Comparison of ENCODE assay signal across 1 cellular context in the genomic region with DNA sequence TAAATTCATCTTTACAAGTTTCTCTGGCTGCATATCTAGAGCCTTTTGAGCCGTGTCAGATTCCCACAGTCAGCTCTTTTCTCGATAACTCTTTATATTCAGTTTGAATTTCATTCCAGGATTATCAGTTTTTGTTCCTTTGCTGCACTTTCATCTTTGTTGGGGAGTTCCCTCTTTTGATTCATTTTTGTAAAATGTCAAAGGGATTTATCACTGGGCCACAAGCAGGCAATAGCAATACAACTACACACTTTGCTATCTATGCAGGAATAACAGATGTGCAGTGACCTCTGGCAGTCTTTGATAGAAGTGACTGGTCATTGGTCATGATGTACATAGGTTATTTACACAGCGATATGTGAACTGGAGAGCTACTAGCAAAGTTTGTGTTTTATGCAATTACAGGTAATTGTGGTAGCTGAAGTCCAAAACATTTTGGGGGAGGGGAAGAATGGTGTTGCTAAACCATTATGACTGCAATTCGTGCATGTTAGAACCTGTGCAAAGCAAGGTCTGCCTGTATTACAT.
TF ChIP-seq lines count a peak whose summit lies in the region.

No MANE protein-coding gene starts in this region.

TF ChIP-seq in HepG2, 621 proteins besides CTCF, POLR2A, EP300 and RAD21 (continued from another document and continues in another):
- TF ChIP-seq SRSF4 (IDR thresholded peaks at IDR 0.05; ENCODE audit: low read depth, low read length, poor library complexity, severe bottlenecking) = no peak
- 0 out of 2 replicates have a peak, but pooled peaks have one; percentile 46 for TF ChIP-seq TBX3 (IDR thresholded peaks at IDR 0.05; ENCODE audit: borderline replicate concordance)
- TF ChIP-seq, protein P1, sequence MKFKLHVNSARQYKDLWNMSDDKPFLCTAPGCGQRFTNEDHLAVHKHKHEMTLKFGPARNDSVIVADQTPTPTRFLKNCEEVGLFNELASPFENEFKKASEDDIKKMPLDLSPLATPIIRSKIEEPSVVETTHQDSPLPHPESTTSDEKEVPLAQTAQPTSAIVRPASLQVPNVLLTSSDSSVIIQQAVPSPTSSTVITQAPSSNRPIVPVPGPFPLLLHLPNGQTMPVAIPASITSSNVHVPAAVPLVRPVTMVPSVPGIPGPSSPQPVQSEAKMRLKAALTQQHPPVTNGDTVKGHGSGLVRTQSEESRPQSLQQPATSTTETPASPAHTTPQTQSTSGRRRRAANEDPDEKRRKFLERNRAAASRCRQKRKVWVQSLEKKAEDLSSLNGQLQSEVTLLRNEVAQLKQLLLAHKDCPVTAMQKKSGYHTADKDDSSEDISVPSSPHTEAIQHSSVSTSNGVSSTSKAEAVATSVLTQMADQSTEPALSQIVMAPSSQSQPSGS (CRISPR knock-in tag; IDR thresholded peaks at IDR 0.05) = peak; percentile 41; the same call in 1 of the 2 replicates
- TF ChIP-seq BCL6 (CRISPR knock-in tag; IDR thresholded peaks at IDR 0.05) = peak; percentile 80
- TF ChIP-seq, protein P2, sequence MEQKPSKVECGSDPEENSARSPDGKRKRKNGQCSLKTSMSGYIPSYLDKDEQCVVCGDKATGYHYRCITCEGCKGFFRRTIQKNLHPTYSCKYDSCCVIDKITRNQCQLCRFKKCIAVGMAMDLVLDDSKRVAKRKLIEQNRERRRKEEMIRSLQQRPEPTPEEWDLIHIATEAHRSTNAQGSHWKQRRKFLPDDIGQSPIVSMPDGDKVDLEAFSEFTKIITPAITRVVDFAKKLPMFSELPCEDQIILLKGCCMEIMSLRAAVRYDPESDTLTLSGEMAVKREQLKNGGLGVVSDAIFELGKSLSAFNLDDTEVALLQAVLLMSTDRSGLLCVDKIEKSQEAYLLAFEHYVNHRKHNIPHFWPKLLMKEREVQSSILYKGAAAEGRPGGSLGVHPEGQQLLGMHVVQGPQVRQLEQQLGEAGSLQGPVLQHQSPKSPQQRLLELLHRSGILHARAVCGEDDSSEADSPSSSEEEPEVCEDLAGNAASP (CRISPR knock-in tag; IDR thresholded peaks at IDR 0.05; ENCODE audit: borderline replicate concordance) = peak; percentile 46; the same call in 1 of the 2 replicates
- TF ChIP-seq FOSL2 (CRISPR knock-in tag; IDR thresholded peaks at IDR 0.05) = peak; percentile 49
- TF ChIP-seq, protein P3, sequence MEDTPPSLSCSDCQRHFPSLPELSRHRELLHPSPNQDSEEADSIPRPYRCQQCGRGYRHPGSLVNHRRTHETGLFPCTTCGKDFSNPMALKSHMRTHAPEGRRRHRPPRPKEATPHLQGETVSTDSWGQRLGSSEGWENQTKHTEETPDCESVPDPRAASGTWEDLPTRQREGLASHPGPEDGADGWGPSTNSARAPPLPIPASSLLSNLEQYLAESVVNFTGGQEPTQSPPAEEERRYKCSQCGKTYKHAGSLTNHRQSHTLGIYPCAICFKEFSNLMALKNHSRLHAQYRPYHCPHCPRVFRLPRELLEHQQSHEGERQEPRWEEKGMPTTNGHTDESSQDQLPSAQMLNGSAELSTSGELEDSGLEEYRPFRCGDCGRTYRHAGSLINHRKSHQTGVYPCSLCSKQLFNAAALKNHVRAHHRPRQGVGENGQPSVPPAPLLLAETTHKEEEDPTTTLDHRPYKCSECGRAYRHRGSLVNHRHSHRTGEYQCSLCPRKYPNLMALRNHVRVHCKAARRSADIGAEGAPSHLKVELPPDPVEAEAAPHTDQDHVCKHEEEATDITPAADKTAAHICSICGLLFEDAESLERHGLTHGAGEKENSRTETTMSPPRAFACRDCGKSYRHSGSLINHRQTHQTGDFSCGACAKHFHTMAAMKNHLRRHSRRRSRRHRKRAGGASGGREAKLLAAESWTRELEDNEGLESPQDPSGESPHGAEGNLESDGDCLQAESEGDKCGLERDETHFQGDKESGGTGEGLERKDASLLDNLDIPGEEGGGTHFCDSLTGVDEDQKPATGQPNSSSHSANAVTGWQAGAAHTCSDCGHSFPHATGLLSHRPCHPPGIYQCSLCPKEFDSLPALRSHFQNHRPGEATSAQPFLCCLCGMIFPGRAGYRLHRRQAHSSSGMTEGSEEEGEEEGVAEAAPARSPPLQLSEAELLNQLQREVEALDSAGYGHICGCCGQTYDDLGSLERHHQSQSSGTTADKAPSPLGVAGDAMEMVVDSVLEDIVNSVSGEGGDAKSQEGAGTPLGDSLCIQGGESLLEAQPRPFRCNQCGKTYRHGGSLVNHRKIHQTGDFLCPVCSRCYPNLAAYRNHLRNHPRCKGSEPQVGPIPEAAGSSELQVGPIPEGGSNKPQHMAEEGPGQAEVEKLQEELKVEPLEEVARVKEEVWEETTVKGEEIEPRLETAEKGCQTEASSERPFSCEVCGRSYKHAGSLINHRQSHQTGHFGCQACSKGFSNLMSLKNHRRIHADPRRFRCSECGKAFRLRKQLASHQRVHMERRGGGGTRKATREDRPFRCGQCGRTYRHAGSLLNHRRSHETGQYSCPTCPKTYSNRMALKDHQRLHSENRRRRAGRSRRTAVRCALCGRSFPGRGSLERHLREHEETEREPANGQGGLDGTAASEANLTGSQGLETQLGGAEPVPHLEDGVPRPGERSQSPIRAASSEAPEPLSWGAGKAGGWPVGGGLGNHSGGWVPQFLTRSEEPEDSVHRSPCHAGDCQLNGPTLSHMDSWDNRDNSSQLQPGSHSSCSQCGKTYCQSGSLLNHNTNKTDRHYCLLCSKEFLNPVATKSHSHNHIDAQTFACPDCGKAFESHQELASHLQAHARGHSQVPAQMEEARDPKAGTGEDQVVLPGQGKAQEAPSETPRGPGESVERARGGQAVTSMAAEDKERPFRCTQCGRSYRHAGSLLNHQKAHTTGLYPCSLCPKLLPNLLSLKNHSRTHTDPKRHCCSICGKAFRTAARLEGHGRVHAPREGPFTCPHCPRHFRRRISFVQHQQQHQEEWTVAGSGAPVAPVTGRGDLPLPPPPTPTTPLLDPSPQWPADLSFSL (CRISPR knock-in tag; IDR thresholded peaks at IDR 0.05) = peak; percentile 69; the same call in 1 of the 2 replicates
- peak; percentile 70 for TF ChIP-seq RARA (CRISPR knock-in tag; IDR thresholded peaks at IDR 0.05)
- TF ChIP-seq SRSF9 (IDR thresholded peaks at IDR 0.05; ENCODE audit: borderline replicate concordance, insufficient read depth, low read depth, low read length, poor library complexity, severe bottlenecking) = no peak
- peak; percentile 72 for TF ChIP-seq NR2C2 (CRISPR knock-in tag; IDR thresholded peaks at IDR 0.05; ENCODE audit: borderline replicate concordance)
- no peak for TF ChIP-seq ZNF75D (CRISPR knock-in tag; IDR thresholded peaks at IDR 0.05; ENCODE audit: borderline replicate concordance)
- no peak for TF ChIP-seq HES4 (CRISPR knock-in tag; IDR thresholded peaks at IDR 0.05; ENCODE audit: borderline replicate concordance)
- TF ChIP-seq HNF4G (IDR thresholded peaks at IDR 0.05; ENCODE audit: borderline replicate concordance, low read depth, low read length) = peak; percentile 22; the same call in 1 of the 2 replicates
- TF ChIP-seq HNF4G (CRISPR knock-in tag; IDR thresholded peaks at IDR 0.05; ENCODE audit: borderline replicate concordance, low read depth) = no peak
- TF ChIP-seq, protein P4, sequence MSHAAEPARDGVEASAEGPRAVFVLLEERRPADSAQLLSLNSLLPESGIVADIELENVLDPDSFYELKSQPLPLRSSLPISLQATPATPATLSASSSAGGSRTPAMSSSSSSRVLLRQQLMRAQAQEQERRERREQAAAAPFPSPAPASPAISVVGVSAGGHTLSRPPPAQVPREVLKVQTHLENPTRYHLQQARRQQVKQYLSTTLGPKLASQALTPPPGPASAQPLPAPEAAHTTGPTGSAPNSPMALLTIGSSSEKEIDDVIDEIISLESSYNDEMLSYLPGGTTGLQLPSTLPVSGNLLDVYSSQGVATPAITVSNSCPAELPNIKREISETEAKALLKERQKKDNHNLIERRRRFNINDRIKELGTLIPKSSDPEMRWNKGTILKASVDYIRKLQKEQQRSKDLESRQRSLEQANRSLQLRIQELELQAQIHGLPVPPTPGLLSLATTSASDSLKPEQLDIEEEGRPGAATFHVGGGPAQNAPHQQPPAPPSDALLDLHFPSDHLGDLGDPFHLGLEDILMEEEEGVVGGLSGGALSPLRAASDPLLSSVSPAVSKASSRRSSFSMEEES (CRISPR knock-in tag; IDR thresholded peaks at IDR 0.05) = 0 out of 2 replicates have a peak, but pooled peaks have one; percentile 24
- peak; percentile 62 for TF ChIP-seq SAP130 (CRISPR knock-in tag; IDR thresholded peaks at IDR 0.05; ENCODE audit: low read depth)
- no peak for TF ChIP-seq ZNF83 (CRISPR knock-in tag; IDR thresholded peaks at IDR 0.05; ENCODE audit: borderline replicate concordance)
- TF ChIP-seq ZNF282 (IDR thresholded peaks at IDR 0.05; ENCODE audit: partially characterized antibody) = no peak
- no peak for TF ChIP-seq MED8 (CRISPR knock-in tag; IDR thresholded peaks at IDR 0.05; ENCODE audit: insufficient replicate concordance)
- TF ChIP-seq, protein P5, sequence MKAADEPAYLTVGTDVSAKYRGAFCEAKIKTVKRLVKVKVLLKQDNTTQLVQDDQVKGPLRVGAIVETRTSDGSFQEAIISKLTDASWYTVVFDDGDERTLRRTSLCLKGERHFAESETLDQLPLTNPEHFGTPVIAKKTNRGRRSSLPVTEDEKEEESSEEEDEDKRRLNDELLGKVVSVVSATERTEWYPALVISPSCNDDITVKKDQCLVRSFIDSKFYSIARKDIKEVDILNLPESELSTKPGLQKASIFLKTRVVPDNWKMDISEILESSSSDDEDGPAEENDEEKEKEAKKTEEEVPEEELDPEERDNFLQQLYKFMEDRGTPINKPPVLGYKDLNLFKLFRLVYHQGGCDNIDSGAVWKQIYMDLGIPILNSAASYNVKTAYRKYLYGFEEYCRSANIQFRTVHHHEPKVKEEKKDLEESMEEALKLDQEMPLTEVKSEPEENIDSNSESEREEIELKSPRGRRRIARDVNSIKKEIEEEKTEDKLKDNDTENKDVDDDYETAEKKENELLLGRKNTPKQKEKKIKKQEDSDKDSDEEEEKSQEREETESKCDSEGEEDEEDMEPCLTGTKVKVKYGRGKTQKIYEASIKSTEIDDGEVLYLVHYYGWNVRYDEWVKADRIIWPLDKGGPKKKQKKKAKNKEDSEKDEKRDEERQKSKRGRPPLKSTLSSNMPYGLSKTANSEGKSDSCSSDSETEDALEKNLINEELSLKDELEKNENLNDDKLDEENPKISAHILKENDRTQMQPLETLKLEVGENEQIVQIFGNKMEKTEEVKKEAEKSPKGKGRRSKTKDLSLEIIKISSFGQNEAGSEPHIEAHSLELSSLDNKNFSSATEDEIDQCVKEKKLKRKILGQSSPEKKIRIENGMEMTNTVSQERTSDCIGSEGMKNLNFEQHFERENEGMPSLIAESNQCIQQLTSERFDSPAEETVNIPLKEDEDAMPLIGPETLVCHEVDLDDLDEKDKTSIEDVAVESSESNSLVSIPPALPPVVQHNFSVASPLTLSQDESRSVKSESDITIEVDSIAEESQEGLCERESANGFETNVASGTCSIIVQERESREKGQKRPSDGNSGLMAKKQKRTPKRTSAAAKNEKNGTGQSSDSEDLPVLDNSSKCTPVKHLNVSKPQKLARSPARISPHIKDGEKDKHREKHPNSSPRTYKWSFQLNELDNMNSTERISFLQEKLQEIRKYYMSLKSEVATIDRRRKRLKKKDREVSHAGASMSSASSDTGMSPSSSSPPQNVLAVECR (CRISPR knock-in tag; IDR thresholded peaks at IDR 0.05; ENCODE audit: borderline replicate concordance) = no peak
- peak; percentile 97 for TF ChIP-seq PPARG (CRISPR knock-in tag; conservative IDR thresholded peaks at IDR 0.05)
- TF ChIP-seq, protein P6, sequence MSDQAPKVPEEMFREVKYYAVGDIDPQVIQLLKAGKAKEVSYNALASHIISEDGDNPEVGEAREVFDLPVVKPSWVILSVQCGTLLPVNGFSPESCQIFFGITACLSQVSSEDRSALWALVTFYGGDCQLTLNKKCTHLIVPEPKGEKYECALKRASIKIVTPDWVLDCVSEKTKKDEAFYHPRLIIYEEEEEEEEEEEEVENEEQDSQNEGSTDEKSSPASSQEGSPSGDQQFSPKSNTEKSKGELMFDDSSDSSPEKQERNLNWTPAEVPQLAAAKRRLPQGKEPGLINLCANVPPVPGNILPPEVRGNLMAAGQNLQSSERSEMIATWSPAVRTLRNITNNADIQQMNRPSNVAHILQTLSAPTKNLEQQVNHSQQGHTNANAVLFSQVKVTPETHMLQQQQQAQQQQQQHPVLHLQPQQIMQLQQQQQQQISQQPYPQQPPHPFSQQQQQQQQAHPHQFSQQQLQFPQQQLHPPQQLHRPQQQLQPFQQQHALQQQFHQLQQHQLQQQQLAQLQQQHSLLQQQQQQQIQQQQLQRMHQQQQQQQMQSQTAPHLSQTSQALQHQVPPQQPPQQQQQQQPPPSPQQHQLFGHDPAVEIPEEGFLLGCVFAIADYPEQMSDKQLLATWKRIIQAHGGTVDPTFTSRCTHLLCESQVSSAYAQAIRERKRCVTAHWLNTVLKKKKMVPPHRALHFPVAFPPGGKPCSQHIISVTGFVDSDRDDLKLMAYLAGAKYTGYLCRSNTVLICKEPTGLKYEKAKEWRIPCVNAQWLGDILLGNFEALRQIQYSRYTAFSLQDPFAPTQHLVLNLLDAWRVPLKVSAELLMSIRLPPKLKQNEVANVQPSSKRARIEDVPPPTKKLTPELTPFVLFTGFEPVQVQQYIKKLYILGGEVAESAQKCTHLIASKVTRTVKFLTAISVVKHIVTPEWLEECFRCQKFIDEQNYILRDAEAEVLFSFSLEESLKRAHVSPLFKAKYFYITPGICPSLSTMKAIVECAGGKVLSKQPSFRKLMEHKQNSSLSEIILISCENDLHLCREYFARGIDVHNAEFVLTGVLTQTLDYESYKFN (CRISPR knock-in tag; conservative IDR thresholded peaks at IDR 0.05) = peak; percentile 88
- TF ChIP-seq, protein P7, sequence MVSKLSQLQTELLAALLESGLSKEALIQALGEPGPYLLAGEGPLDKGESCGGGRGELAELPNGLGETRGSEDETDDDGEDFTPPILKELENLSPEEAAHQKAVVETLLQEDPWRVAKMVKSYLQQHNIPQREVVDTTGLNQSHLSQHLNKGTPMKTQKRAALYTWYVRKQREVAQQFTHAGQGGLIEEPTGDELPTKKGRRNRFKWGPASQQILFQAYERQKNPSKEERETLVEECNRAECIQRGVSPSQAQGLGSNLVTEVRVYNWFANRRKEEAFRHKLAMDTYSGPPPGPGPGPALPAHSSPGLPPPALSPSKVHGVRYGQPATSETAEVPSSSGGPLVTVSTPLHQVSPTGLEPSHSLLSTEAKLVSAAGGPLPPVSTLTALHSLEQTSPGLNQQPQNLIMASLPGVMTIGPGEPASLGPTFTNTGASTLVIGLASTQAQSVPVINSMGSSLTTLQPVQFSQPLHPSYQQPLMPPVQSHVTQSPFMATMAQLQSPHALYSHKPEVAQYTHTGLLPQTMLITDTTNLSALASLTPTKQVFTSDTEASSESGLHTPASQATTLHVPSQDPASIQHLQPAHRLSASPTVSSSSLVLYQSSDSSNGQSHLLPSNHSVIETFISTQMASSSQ (IDR thresholded peaks at IDR 0.05; ENCODE audit: low read depth) = no peak
- TF ChIP-seq, protein P7 (CRISPR knock-in tag; IDR thresholded peaks at IDR 0.05; ENCODE audit: borderline replicate concordance) = no peak; the same call in 1 of the 2 replicates
- peak; percentile 77 for TF ChIP-seq PITX1 (CRISPR knock-in tag; IDR thresholded peaks at IDR 0.05)
- TF ChIP-seq SKI (IDR thresholded peaks at IDR 0.05; ENCODE audit: partially characterized antibody) = peak; percentile 46
- peak; percentile 73 for TF ChIP-seq MED1 (CRISPR knock-in tag; IDR thresholded peaks at IDR 0.05)
